ENCODE assay signal across 22 cellular contexts in the genomic region with DNA sequence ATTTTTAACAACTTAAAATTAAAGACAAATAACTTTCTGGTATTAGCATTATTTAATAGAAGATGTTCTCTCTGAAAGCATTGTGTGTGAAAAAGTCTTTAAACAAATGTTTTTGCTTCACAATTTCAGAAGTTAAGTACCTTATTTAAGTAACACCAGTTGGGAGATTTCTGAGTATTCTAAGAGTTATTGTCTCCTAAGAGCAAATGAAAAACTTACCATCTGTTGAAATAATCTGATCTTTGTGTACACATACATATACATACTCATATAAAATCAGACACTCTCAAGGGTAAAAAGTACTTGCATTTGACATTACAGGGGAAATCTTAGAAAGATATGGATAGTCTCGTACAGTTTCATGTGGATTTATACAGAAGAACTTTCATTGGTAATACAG. TPM values are rescaled to one million over a fixed set of nuclear protein-coding genes. Genes with fewer than 3 reads are reported as not detected.
A peak's percentile ranks its signal among the peaks of the same experiment; 100 is the strongest.
DNase-seq lines count a peak whose midpoint lies in the region; ATAC-seq and TF ChIP-seq lines count a peak whose summit lies in the region.
"Had no signal": no experiment of that assay in that cellular context is flagged by ENCODE, and none has a peak within 500 bp of the region (broad histone marks: within the 10 kb centered on the region; RNA-seq: fewer than 3 reads in every experiment).

No MANE protein-coding gene starts in this region.

- CTCF ChIA-PET in MCF 10A (lab: Yijun Ruan, JAX): interaction anchor here (0.7 kb wide), 1 partner anchor 178 kb away, joined by 4 read pairs; no protein-coding TSS in a partner anchor

- H3K27ac ChIP-seq in breast epithelium (no peak overlapping the region), coronary artery (no peak overlapping the region), temporal lobe (ENCODE audit: low read depth, low read length) (peak overlapping the region; percentile 90), foreskin keratinocyte (no peak overlapping the region)
- H3K27ac ChIP-seq: BLaER1, colonic mucosa had no signal

- no peak overlapping the region for H3K4me3 Mint-ChIP-seq in MCF 10A (ENCODE audit: unreplicated experiment)
- H3K4me3 Mint-ChIP-seq: activated CD4-positive, alpha-beta memory T cell treated with anti-CD3 and anti-CD28 coated beads for 36 hours; activated naive CD8-positive, alpha-beta T cell treated with anti-CD3 and anti-CD28 coated beads, Interleukin-2, amount 50 U/mL, for 24 hours; T-helper 2 cell treated with Interferon-gamma antibody and Interleukin-4, amounts not matched to agents 5 μg/mL and 100 μg/mL, for 36 hours had no signal

- POLR2A ChIA-PET in MCF 10A (lab: Yijun Ruan, JAX): no interaction called here

- H3K36me3 ChIP-seq in breast epithelium (no peaks in the 10 kb centered on the region), mucosa of stomach (ENCODE audit: control insufficient read depth, insufficient read depth, low read length) (no peaks in the 10 kb centered on the region)
- H3K36me3 ChIP-seq: colonic mucosa, uterus had no signal

- H3K9me3 ChIP-seq in breast epithelium (no peaks in the 10 kb centered on the region), mucosa of stomach (ENCODE audit: control insufficient read depth, low read length) (no peaks in the 10 kb centered on the region)
- H3K9me3 ChIP-seq: BLaER1, body of pancreas, colonic mucosa, uterus had no signal

- peak overlapping the region; percentile 75 for H3K9ac ChIP-seq in mucosa of stomach (ENCODE audit: low read length)
- H3K9ac ChIP-seq: BLaER1 had no signal

- H3K27me3 ChIP-seq in breast epithelium (no peaks in the 10 kb centered on the region), mucosa of stomach (ENCODE audit: control insufficient read depth, insufficient read depth, low read length) (no peaks in the 10 kb centered on the region), foreskin keratinocyte (no peaks in the 10 kb centered on the region)
- H3K27me3 ChIP-seq: BLaER1, body of pancreas, colonic mucosa, uterus had no signal

- no peaks in the 10 kb centered on the region for H3K27me3 Mint-ChIP-seq in MCF 10A (ENCODE audit: insufficient read depth, unreplicated experiment)
- H3K27me3 Mint-ChIP-seq: activated CD4-positive, alpha-beta memory T cell treated with anti-CD3 and anti-CD28 coated beads for 36 hours; activated naive CD8-positive, alpha-beta T cell treated with anti-CD3 and anti-CD28 coated beads, Interleukin-2, amount 50 U/mL, for 24 hours had no signal

- H3K27ac Mint-ChIP-seq in MCF 10A (ENCODE audit: low read depth, unreplicated experiment): no peak overlapping the region
- H3K27ac Mint-ChIP-seq: activated CD4-positive, alpha-beta memory T cell treated with anti-CD3 and anti-CD28 coated beads for 36 hours; activated naive CD8-positive, alpha-beta T cell treated with anti-CD3 and anti-CD28 coated beads, Interleukin-2, amount 50 U/mL, for 24 hours; T-helper 2 cell treated with Interferon-gamma antibody and Interleukin-4, amounts not matched to agents 5 μg/mL and 100 μg/mL, for 36 hours had no signal

- no peak for TF ChIP-seq CTCF in breast epithelium (IDR thresholded peaks at IDR 0.05)
- no peak for TF ChIP-seq CTCF in MCF 10A (IDR thresholded peaks at IDR 0.05; ENCODE audit: unreplicated experiment)
- no peak for TF ChIP-seq CTCF in coronary artery (IDR thresholded peaks at IDR 0.05)
- TF ChIP-seq CTCF in foreskin keratinocyte (conservative IDR thresholded peaks at IDR 0.05): no peak

- peaks cover 14% of the 10 kb centered on the region for H3K36me3 Mint-ChIP-seq in MCF 10A (ENCODE audit: insufficient read depth, unreplicated experiment)
- H3K36me3 Mint-ChIP-seq: activated CD4-positive, alpha-beta memory T cell treated with anti-CD3 and anti-CD28 coated beads for 36 hours had no signal

- H3K4me1 Mint-ChIP-seq in MCF 10A (ENCODE audit: insufficient read depth, unreplicated experiment): no peaks in the 10 kb centered on the region

- ATAC-seq in GM18870 (IDR thresholded peaks at IDR 0.05; ENCODE audit: unreplicated experiment) (no peak), foreskin keratinocyte (no peak), GM18867 (IDR thresholded peaks at IDR 0.05; ENCODE audit: unreplicated experiment) (no peak)
- ATAC-seq: activated naive CD8-positive, alpha-beta T cell treated with anti-CD3 and anti-CD28 coated beads, Interleukin-2, amount 50 U/mL, for 24 hours; body of pancreas; SK-N-SH treated with all-trans-retinoic acid at 6 μM for 48 hours; stimulated activated naive CD8-positive, alpha-beta T cell treated with anti-CD3 and anti-CD28 coated beads, Interleukin-15, Interleukin-2, amounts not matched to agents 100 U/mL and 50 U/mL, for 24 hours had no signal

- no peaks in the 10 kb centered on the region for H3K9me3 Mint-ChIP-seq in MCF 10A (ENCODE audit: unreplicated experiment)
- H3K9me3 Mint-ChIP-seq: activated CD4-positive, alpha-beta memory T cell treated with anti-CD3 and anti-CD28 coated beads for 36 hours; activated naive CD8-positive, alpha-beta T cell treated with anti-CD3 and anti-CD28 coated beads, Interleukin-2, amount 50 U/mL, for 24 hours; T-helper 2 cell treated with Interferon-gamma antibody and Interleukin-4, amounts not matched to agents 5 μg/mL and 100 μg/mL, for 36 hours had no signal

- H3K4me1 ChIP-seq in breast epithelium (no peaks in the 10 kb centered on the region), mucosa of stomach (ENCODE audit: control insufficient read depth, insufficient read depth, low read length) (peaks cover 13% of the 10 kb centered on the region), foreskin keratinocyte (no peaks in the 10 kb centered on the region)
- H3K4me1 ChIP-seq: colonic mucosa, uterus had no signal

- intact Hi-C loops in breast epithelium (cut with DNase I; ENCODE audit: low total_unique reads) (no loop called here), MCF 10A (cut with micrococcal nuclease) (no loop called here)

- DNase-seq in breast epithelium (ENCODE audit: low spot score in 2 of 2): no peak
- no peak for DNase-seq in MCF 10A (ENCODE audit: unreplicated experiment)
- no peak for DNase-seq in coronary artery (ENCODE audit: low spot score)
- DNase-seq in foreskin keratinocyte: no peak
- DNase-seq: activated CD4-positive, alpha-beta memory T cell treated with anti-CD3 and anti-CD28 coated beads for 36 hours; activated effector memory CD4-positive, alpha-beta T cell treated with anti-CD3 and anti-CD28 coated beads, Interleukin-2, amount 50 U/mL, for 16 hours; activated naive CD8-positive, alpha-beta T cell treated with anti-CD3 and anti-CD28 coated beads, Interleukin-2, amount 50 U/mL, for 24 hours; body of pancreas; colonic mucosa; KBM-7; stimulated activated CD4-positive, alpha-beta T cell treated with anti-CD3 and anti-CD28 coated beads, Interleukin-12 subunit alpha, Interleukin-12 subunit beta, amount 100 ng/mL, for 4 hours; stimulated activated CD4-positive, alpha-beta T cell treated with anti-CD3 and anti-CD28 coated beads, Interleukin-4, amount 100 ng/mL, for 4 hours; stimulated activated naive CD8-positive, alpha-beta T cell treated with anti-CD3 and anti-CD28 coated beads, Interleukin-15, Interleukin-2, amounts not matched to agents 100 U/mL and 50 U/mL, for 24 hours; uterus; WERI-Rb-1 had no signal

- peak overlapping the region in 2 of 3 donors; percentile 32 to 63 for H3K4me3 ChIP-seq in breast epithelium
- H3K4me3 ChIP-seq in coronary artery: peak overlapping the region; percentile 59
- peak overlapping the region; percentile 32 for H3K4me3 ChIP-seq in mucosa of stomach (ENCODE audit: low read length)
- H3K4me3 ChIP-seq: BLaER1, colonic mucosa had no signal

- TF ChIP-seq POLR2A in breast epithelium (IDR thresholded peaks at IDR 0.05): no peak

- no TSS peak for BruUV-seq in MCF 10A (replicated peaks; lab: Mats Ljungman, UMichigan)

RNA-seq across cellular contexts. Expression of a gene that starts 2.4 kb away (rescaled TPM):
- 10 to 100 TPM; 15.4 to 50.3 (median 33.1) TPM for total RNA-seq in breast epithelium
- total RNA-seq in MCF 10A (2022): 21.6 and 21.8 TPM in 2 replicates
- 25.6 TPM for total RNA-seq in temporal lobe
- 15.8 and 17.9 TPM in 2 replicates for total RNA-seq in foreskin keratinocyte
- polyA plus RNA-seq in foreskin keratinocyte: 4.5 and 4.9 TPM in 2 replicates
